In the genomic region with DNA sequence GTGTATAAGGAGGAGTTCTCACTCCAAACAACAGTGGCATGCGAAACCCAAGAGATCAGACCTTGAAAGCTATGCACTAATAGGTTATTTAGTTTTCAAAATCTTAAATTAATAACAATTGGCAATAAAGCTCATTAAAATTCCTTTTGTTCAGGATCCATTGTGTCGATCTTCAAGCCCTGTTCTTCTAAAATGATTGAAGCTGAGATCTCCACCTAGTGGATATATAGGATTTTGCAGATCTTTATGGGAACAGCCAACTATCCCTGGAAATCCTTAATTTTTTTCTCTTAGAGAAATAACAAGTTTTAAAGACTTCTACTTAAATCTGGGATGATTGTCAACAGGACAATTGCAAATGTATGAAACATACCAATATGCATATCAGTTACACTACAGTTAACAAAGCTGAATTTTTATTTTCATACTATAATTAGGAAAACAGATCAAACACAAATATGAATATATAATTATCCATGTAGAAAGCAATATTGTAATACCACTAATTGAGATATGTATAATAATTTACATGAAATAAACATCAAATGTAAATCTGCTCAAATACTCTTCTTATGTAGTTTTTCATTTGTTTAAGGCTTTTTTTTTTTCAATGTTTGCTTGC, we compare ENCODE assay signal across 8 cellular contexts. TPM values are rescaled to one million over a fixed set of nuclear protein-coding genes. Genes with fewer than 3 reads are reported as not detected.
A peak's percentile ranks its signal among the peaks of the same experiment; 100 is the strongest.
DNase-seq lines count a peak whose midpoint lies in the region; ATAC-seq and TF ChIP-seq lines count a peak whose summit lies in the region.

No MANE protein-coding gene starts in this region.

- in situ Hi-C loops in Caki2 (cut with HindIII; ENCODE audit: low pct_unique_long_range_greater_than_20kb, low sequenced_read_pairs): no loop called here

- H3K9me3 Mint-ChIP-seq in HFFc6: peaks cover 4% of the 10 kb centered on the region; the same call in 1 of the 2 replicates
- no peaks in the 10 kb centered on the region for H3K9me3 Mint-ChIP-seq in activated naive CD4-positive, alpha-beta T cell treated with anti-CD3 and anti-CD28 coated beads, Interleukin-2, amount 50 U/mL, for 72 hours

- no peaks in the 10 kb centered on the region for H3K36me3 ChIP-seq in breast epithelium
- H3K36me3 ChIP-seq in left lung: no peaks in the 10 kb centered on the region

- no peak overlapping the region for H3K27ac ChIP-seq in breast epithelium
- no peak overlapping the region for H3K27ac ChIP-seq in left lung

- H3K4me3 ChIP-seq in breast epithelium: no peak overlapping the region
- no peak overlapping the region for H3K4me3 ChIP-seq in left lung

- H3K4me1 ChIP-seq in breast epithelium (no peaks in the 10 kb centered on the region), left lung (no peaks in the 10 kb centered on the region)

- H3K9me3 ChIP-seq in breast epithelium: no peaks in the 10 kb centered on the region
- H3K9me3 ChIP-seq in left lung: no peaks in the 10 kb centered on the region

- no peaks in the 10 kb centered on the region for H3K27me3 ChIP-seq in breast epithelium
- H3K27me3 ChIP-seq in left lung: no peaks in the 10 kb centered on the region

- DNase-seq in Caki2 (ENCODE audit: low read depth) (peak; percentile 18), HFFc6 (peak; percentile 18), NCI-H345 treated with DMSO at 0.1 percent for 48 hours (lab: John Stamatoyannopoulos, UW; ENCODE audit: unreplicated experiment) (peak; percentile 76), breast epithelium (ENCODE audit: low spot score in 2 of 2) (no peak), left lung (no peak), cerebellar nuclear complex (lab: John Stamatoyannopoulos, UW) (no peak)
- no peak for DNase-seq in activated naive CD4-positive, alpha-beta T cell treated with anti-CD3 and anti-CD28 coated beads, Interleukin-2, amount 50 U/mL, for 72 hours (ENCODE audit: low spot score in 2 of 2)
- no peak for DNase-seq in stimulated activated CD4-positive, alpha-beta T cell treated with anti-CD3 and anti-CD28 coated beads, Interleukin-15, amount 100 ng/mL, for 24 hours

- H3K4me3 Mint-ChIP-seq in HFFc6: no peak overlapping the region

- no peaks in the 10 kb centered on the region for H3K27me3 Mint-ChIP-seq in HFFc6 (ENCODE audit: insufficient read depth)

- peak; percentile 77 for ATAC-seq in left lung
- ATAC-seq in activated naive CD4-positive, alpha-beta T cell treated with anti-CD3 and anti-CD28 coated beads, Interleukin-2, amount 50 U/mL, for 72 hours: no peak

- no peaks in the 10 kb centered on the region for H3K36me3 Mint-ChIP-seq in HFFc6 (ENCODE audit: low read depth)
- no peaks in the 10 kb centered on the region for H3K36me3 Mint-ChIP-seq in activated naive CD4-positive, alpha-beta T cell treated with anti-CD3 and anti-CD28 coated beads, Interleukin-2, amount 50 U/mL, for 72 hours

- TF ChIP-seq CTCF in HFFc6 (IDR thresholded peaks at IDR 0.05): peak; percentile 83
- TF ChIP-seq CTCF in breast epithelium (IDR thresholded peaks at IDR 0.05): peak in 2 of 3 donors; percentile 28 to 48
- peak; percentile 50 to 53 for TF ChIP-seq CTCF in left lung (IDR thresholded peaks at IDR 0.05)

- TF ChIP-seq POLR2A in breast epithelium (IDR thresholded peaks at IDR 0.05): no peak

- H3K27ac Mint-ChIP-seq in HFFc6: no peak overlapping the region
- H3K27ac Mint-ChIP-seq in activated naive CD4-positive, alpha-beta T cell treated with anti-CD3 and anti-CD28 coated beads, Interleukin-2, amount 50 U/mL, for 72 hours: no peak overlapping the region

- intact Hi-C loops in breast epithelium (cut with DNase I; ENCODE audit: low total_unique reads) (no loop called here), left lung (cut with DNase I) (no loop called here)

- H3K4me1 Mint-ChIP-seq in HFFc6 (ENCODE audit: low read depth): no peaks in the 10 kb centered on the region

RNA-seq across cellular contexts. Expression of a gene that starts 43.3 kb away (rescaled TPM):
- total RNA-seq in Caki2 (2014; rRNA removed; shearing (Covaris generic); ENCODE audit: low replicate concordance): not detected in 2 replicates
- total RNA-seq in HFFc6 (2021; fragmentation: NEBNext Ultra II Directional; extraction: Animal tissue kit (Norgen Biotek cat#: 25700)): not detected
- not detected for total RNA-seq in breast epithelium
- not detected for total RNA-seq in left lung
- total RNA-seq in activated naive CD4-positive, alpha-beta T cell treated with anti-CD3 and anti-CD28 coated beads, Interleukin-2, amount 50 U/mL, for 72 hours: not detected

Comparison
In these comparisons a context has a peak if more than half of its experiments do, and no peak if none do; other contexts are left out.
1. DNase-seq: peak in Caki2 (single experiment), HFFc6 (single experiment) and NCI-H345 treated with DMSO at 0.1 percent for 48 hours (single experiment); none in breast epithelium (0 of 2), left lung (0 of 2), activated naive CD4-positive, alpha-beta T cell treated with anti-CD3 and anti-CD28 coated beads, Interleukin-2, amount 50 U/mL, for 72 hours (0 of 2), stimulated activated CD4-positive, alpha-beta T cell treated with anti-CD3 and anti-CD28 coated beads, Interleukin-15, amount 100 ng/mL, for 24 hours (single experiment) and cerebellar nuclear complex (0 of 2).
2. Peak in every context shown above with its lines, with median percentiles within 50 percentile points of each other: CTCF ChIP-seq.